In the genomic region with DNA sequence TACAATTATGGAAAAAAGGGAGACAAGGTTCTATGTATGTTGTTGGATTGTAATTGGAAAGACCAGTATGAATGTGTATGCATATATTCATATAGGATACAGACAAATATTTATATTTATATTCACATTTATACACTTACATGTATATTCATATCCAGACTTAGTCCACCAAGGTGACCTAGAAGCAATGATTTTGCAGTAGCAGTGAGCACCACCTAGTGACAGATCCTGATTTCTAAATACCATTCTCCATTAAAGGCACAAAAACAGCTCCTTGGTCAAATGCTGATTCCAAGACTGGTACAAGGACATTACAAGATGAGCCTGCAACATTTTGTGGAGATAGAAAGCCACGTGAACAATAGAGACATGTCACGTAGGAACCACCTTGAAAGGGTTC, we compare ENCODE assay signal across 1 cellular context.
TF ChIP-seq lines count a peak whose summit lies in the region.

No MANE protein-coding gene starts in this region.

TF ChIP-seq in GM23338, 12 proteins besides CTCF, POLR2A, EP300 and RAD21 (continued from another document):
- TF ChIP-seq, protein P1, sequence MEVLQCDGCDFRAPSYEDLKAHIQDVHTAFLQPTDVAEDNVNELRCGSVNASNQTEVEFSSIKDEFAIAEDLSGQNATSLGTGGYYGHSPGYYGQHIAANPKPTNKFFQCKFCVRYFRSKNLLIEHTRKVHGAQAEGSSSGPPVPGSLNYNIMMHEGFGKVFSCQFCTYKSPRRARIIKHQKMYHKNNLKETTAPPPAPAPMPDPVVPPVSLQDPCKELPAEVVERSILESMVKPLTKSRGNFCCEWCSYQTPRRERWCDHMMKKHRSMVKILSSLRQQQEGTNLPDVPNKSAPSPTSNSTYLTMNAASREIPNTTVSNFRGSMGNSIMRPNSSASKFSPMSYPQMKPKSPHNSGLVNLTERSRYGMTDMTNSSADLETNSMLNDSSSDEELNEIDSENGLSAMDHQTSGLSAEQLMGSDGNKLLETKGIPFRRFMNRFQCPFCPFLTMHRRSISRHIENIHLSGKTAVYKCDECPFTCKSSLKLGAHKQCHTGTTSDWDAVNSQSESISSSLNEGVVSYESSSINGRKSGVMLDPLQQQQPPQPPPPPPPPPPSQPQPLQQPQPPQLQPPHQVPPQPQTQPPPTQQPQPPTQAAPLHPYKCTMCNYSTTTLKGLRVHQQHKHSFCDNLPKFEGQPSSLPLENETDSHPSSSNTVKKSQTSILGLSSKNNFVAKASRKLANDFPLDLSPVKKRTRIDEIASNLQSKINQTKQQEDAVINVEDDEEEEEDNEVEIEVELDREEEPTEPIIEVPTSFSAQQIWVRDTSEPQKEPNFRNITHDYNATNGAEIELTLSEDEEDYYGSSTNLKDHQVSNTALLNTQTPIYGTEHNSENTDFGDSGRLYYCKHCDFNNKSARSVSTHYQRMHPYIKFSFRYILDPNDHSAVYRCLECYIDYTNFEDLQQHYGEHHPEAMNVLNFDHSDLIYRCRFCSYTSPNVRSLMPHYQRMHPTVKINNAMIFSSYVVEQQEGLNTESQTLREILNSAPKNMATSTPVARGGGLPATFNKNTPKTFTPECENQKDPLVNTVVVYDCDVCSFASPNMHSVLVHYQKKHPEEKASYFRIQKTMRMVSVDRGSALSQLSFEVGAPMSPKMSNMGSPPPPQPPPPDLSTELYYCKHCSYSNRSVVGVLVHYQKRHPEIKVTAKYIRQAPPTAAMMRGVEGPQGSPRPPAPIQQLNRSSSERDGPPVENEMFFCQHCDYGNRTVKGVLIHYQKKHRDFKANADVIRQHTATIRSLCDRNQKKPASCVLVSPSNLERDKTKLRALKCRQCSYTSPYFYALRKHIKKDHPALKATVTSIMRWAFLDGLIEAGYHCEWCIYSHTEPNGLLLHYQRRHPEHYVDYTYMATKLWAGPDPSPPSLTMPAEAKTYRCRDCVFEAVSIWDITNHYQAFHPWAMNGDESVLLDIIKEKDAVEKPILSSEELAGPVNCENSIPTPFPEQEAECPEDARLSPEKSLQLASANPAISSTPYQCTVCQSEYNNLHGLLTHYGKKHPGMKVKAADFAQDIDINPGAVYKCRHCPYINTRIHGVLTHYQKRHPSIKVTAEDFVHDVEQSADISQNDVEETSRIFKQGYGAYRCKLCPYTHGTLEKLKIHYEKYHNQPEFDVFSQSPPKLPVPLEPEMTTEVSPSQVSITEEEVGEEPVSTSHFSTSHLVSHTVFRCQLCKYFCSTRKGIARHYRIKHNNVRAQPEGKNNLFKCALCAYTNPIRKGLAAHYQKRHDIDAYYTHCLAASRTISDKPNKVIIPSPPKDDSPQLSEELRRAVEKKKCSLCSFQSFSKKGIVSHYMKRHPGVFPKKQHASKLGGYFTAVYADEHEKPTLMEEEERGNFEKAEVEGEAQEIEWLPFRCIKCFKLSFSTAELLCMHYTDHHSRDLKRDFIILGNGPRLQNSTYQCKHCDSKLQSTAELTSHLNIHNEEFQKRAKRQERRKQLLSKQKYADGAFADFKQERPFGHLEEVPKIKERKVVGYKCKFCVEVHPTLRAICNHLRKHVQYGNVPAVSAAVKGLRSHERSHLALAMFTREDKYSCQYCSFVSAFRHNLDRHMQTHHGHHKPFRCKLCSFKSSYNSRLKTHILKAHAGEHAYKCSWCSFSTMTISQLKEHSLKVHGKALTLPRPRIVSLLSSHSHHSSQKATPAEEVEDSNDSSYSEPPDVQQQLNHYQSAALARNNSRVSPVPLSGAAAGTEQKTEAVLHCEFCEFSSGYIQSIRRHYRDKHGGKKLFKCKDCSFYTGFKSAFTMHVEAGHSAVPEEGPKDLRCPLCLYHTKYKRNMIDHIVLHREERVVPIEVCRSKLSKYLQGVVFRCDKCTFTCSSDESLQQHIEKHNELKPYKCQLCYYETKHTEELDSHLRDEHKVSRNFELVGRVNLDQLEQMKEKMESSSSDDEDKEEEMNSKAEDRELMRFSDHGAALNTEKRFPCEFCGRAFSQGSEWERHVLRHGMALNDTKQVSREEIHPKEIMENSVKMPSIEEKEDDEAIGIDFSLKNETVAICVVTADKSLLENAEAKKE (CRISPR knock-in tag; IDR thresholded peaks at IDR 0.05) = no peak
- TF ChIP-seq ZNF331 (CRISPR knock-in tag; IDR thresholded peaks at IDR 0.05; ENCODE audit: low read depth) = no peak
- no peak for TF ChIP-seq POLR2AphosphoS5 (IDR thresholded peaks at IDR 0.05; ENCODE audit: low read depth)
- TF ChIP-seq JUNB (IDR thresholded peaks at IDR 0.05; ENCODE audit: unreplicated experiment) = no peak
- TF ChIP-seq, protein P2, sequence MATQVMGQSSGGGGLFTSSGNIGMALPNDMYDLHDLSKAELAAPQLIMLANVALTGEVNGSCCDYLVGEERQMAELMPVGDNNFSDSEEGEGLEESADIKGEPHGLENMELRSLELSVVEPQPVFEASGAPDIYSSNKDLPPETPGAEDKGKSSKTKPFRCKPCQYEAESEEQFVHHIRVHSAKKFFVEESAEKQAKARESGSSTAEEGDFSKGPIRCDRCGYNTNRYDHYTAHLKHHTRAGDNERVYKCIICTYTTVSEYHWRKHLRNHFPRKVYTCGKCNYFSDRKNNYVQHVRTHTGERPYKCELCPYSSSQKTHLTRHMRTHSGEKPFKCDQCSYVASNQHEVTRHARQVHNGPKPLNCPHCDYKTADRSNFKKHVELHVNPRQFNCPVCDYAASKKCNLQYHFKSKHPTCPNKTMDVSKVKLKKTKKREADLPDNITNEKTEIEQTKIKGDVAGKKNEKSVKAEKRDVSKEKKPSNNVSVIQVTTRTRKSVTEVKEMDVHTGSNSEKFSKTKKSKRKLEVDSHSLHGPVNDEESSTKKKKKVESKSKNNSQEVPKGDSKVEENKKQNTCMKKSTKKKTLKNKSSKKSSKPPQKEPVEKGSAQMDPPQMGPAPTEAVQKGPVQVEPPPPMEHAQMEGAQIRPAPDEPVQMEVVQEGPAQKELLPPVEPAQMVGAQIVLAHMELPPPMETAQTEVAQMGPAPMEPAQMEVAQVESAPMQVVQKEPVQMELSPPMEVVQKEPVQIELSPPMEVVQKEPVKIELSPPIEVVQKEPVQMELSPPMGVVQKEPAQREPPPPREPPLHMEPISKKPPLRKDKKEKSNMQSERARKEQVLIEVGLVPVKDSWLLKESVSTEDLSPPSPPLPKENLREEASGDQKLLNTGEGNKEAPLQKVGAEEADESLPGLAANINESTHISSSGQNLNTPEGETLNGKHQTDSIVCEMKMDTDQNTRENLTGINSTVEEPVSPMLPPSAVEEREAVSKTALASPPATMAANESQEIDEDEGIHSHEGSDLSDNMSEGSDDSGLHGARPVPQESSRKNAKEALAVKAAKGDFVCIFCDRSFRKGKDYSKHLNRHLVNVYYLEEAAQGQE (IDR thresholded peaks at IDR 0.05; ENCODE audit: unreplicated experiment) = no peak
- TF ChIP-seq, protein P3, sequence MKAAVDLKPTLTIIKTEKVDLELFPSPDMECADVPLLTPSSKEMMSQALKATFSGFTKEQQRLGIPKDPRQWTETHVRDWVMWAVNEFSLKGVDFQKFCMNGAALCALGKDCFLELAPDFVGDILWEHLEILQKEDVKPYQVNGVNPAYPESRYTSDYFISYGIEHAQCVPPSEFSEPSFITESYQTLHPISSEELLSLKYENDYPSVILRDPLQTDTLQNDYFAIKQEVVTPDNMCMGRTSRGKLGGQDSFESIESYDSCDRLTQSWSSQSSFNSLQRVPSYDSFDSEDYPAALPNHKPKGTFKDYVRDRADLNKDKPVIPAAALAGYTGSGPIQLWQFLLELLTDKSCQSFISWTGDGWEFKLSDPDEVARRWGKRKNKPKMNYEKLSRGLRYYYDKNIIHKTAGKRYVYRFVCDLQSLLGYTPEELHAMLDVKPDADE (IDR thresholded peaks at IDR 0.05) = no peak
- no peak for TF ChIP-seq ZNF114 (CRISPR knock-in tag; IDR thresholded peaks at IDR 0.05)
- TF ChIP-seq STAT1 (IDR thresholded peaks at IDR 0.05; ENCODE audit: unreplicated experiment) = no peak
- TF ChIP-seq NANOG (IDR thresholded peaks at IDR 0.05; ENCODE audit: borderline replicate concordance) = no peak
- TF ChIP-seq EZH2 (IDR thresholded peaks at IDR 0.05; ENCODE audit: low read depth, unreplicated experiment) = no peak
- TF ChIP-seq CREB1 (CRISPR knock-in tag; IDR thresholded peaks at IDR 0.05; ENCODE audit: low read depth) = no peak
